In genomic region chrX:72477787-72478186, GRCh38 we compare ENCODE assay signal across 17 cellular contexts.
DNase-seq lines count a peak whose midpoint lies in the region; ATAC-seq and TF ChIP-seq lines count a peak whose summit lies in the region.
"Had no signal": no experiment of that assay in that cellular context is flagged by ENCODE, and none has a peak within 500 bp of the region (broad histone marks: within the 10 kb centered on the region; RNA-seq: fewer than 3 reads in every experiment).

No MANE protein-coding gene starts in this region.

- no peaks in the 10 kb centered on the region for H3K27me3 ChIP-seq in Peyer's patch

- H3K9me3 Mint-ChIP-seq in nephron: peaks cover 7% of the 10 kb centered on the region
- H3K9me3 Mint-ChIP-seq: T-cell had no signal

- H3K4me3 ChIP-seq in SK-N-MC (0 out of 2 replicates have a peak overlapping the region, but pooled peaks have one; percentile 49), Peyer's patch (no peak overlapping the region)

- peaks cover 21% of the 10 kb centered on the region for H3K36me3 Mint-ChIP-seq in nephron (ENCODE audit: low read depth)

- DNase-seq in NCI-H2171 treated with DMSO at 0.1 percent for 48 hours (lab: John Stamatoyannopoulos, UW) (peak; percentile 21), NCI-H2171 (lab: John Stamatoyannopoulos, UW) (no peak), SK-N-MC (ENCODE audit: low read depth, low spot score) (no peak), fibroblast of peridontal ligament (ENCODE audit: extremely low read depth) (peak; percentile 50), Peyer's patch (no peak)
- DNase-seq in activated CD4-positive, alpha-beta T cell treated with anti-CD3 and anti-CD28 coated beads for 48 hours: no peak
- DNase-seq: DMS153, H7, IMR-90, Kasumi-1, NCI-H1417, NCI-H187 treated with DMSO at 0.1 percent for 48 hours, NCI-H510A treated with DMSO at 0.1 percent for 48 hours, RPMI8226, T-cell had no signal

- H3K36me3 ChIP-seq in SK-N-MC (ENCODE audit: insufficient read depth, low read length) (no peaks in the 10 kb centered on the region), Peyer's patch (no peaks in the 10 kb centered on the region)

- H3K4me1 ChIP-seq in Peyer's patch: no peaks in the 10 kb centered on the region

- no peak overlapping the region for H3K4me3 Mint-ChIP-seq in nephron
- H3K4me3 Mint-ChIP-seq: T-cell had no signal

- H3K4me1 Mint-ChIP-seq in nephron: peaks cover 25% of the 10 kb centered on the region
- H3K4me1 Mint-ChIP-seq: T-cell had no signal

- ATAC-seq in GM19351 (IDR thresholded peaks at IDR 0.05; ENCODE audit: unreplicated experiment): no peak
- ATAC-seq: T-cell had no signal

- H3K27me3 Mint-ChIP-seq in nephron (ENCODE audit: low read depth): no peaks in the 10 kb centered on the region

- TF ChIP-seq CTCF in nephron (IDR thresholded peaks at IDR 0.05; ENCODE audit: unreplicated experiment in 3 of 3) (no peak), Peyer's patch (IDR thresholded peaks at IDR 0.05) (no peak)

- TF ChIP-seq POLR2A in Peyer's patch (IDR thresholded peaks at IDR 0.05): no peak

- peak overlapping the region; percentile 25 to 80 (median 58) for H3K27ac Mint-ChIP-seq in nephron
- H3K27ac Mint-ChIP-seq: T-cell had no signal

- H3K27ac ChIP-seq in SK-N-MC: peak overlapping the region; percentile 51
- H3K27ac ChIP-seq in Peyer's patch: no peak overlapping the region

- H3K9me3 ChIP-seq in SK-N-MC (ENCODE audit: low read depth, low read length) (no peaks in the 10 kb centered on the region), Peyer's patch (no peaks in the 10 kb centered on the region)

- H3K9ac ChIP-seq in SK-N-MC (ENCODE audit: insufficient read length): no peak overlapping the region

Comparison
In these comparisons a context has a peak if more than half of its experiments do, and no peak if none do; other contexts are left out.
1. DNase-seq: peak in NCI-H2171 treated with DMSO at 0.1 percent for 48 hours (single experiment) and fibroblast of peridontal ligament (single experiment); none in NCI-H2171 (single experiment), SK-N-MC (single experiment), Peyer's patch (0 of 3) and activated CD4-positive, alpha-beta T cell treated with anti-CD3 and anti-CD28 coated beads for 48 hours (single experiment).